8 cellular contexts compared by ENCODE assay signal in the genomic region with DNA sequence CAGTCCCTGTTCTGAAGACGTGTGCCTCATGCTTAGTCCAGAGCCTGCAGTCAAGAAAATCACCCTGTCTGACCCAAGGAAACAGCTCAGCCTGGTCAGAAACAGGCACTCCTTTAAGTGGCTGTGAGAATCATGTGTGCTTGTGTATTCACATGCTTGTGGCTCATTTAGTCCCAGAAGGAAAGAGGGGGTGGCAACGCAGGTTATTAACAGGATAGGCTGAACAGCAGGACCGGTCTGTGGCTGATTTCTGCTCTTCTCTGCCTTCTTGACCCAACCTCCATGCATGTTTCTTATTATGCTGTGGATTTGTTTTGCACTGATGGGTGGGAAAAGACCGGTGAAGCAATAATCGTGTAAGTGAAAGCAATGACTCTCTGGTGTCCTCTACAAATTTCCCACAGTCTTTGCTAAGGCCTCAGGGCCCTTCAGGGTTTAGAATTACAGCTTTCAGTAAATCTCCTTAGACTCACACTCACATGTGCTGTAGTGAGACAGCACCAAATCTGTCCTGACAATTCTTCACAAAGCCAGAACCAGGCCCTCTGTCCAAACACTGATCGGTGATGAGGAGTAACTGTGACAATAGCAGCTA.
DNase-seq lines count a peak whose midpoint lies in the region; ATAC-seq and TF ChIP-seq lines count a peak whose summit lies in the region.

No MANE protein-coding gene starts in this region.

- CTCF ChIA-PET in HEK293T (lab: Yijun Ruan, JAX) = no interaction called here

- peak overlapping the region; percentile 64 for H3K27ac Mint-ChIP-seq in neural crest cell (ENCODE audit: unreplicated experiment)

- H3K4me1 Mint-ChIP-seq in neural crest cell = peaks cover 26% of the 10 kb centered on the region

- H3K9me3 Mint-ChIP-seq in neural crest cell = no peaks in the 10 kb centered on the region

- H3K4me3 Mint-ChIP-seq in neural crest cell = no peak overlapping the region

- peak; percentile 35 for ATAC-seq in HG02759 (IDR thresholded peaks at IDR 0.05; ENCODE audit: unreplicated experiment)

- DNase-seq in DMS53 treated with DMSO at 0.1 percent for 48 hours (lab: John Stamatoyannopoulos, UW; ENCODE audit: unreplicated experiment) = peak; percentile 69
- peak; percentile 42 for DNase-seq in amniotic stem cell (lab: John Stamatoyannopoulos, UW)
- no peak for DNase-seq in neural crest cell (ENCODE audit: low read depth, low spot score)
- no peak for DNase-seq in HEK293T (ENCODE audit: extremely low spot score)
- no peak for DNase-seq in stimulated activated CD4-positive, alpha-beta T cell treated with anti-CD3 and anti-CD28 coated beads, Interleukin-2, amount 100 ng/mL, for 48 hours
- DNase-seq in pons (ENCODE audit: low spot score) = no peak
- DNase-seq in T1000 (lab: John Stamatoyannopoulos, UW) = no peak

- H3K27me3 Mint-ChIP-seq in neural crest cell (ENCODE audit: low read depth) = no peaks in the 10 kb centered on the region

- no peak for TF ChIP-seq CTCF in neural crest cell (conservative IDR thresholded peaks at IDR 0.05)

- H3K36me3 Mint-ChIP-seq in neural crest cell (ENCODE audit: low read depth) = no peaks in the 10 kb centered on the region

- POLR2A ChIA-PET in HEK293T (lab: Yijun Ruan, JAX) = no interaction called here

TF ChIP-seq in HEK293T, 16 proteins besides CTCF, POLR2A, EP300 and RAD21:
- no peak for TF ChIP-seq ARNT (IDR thresholded peaks at IDR 0.05)
- no peak for TF ChIP-seq SUZ12 (IDR thresholded peaks at IDR 0.05)
- TF ChIP-seq NFRKB (IDR thresholded peaks at IDR 0.05) = no peak
- TF ChIP-seq L3MBTL2 (conservative IDR thresholded peaks at IDR 0.05) = no peak
- TF ChIP-seq FOXK2 (IDR thresholded peaks at IDR 0.05) = no peak
- no peak for TF ChIP-seq TARDBP (IDR thresholded peaks at IDR 0.05)
- no peak for TF ChIP-seq ZNF384 (IDR thresholded peaks at IDR 0.05)
- TF ChIP-seq SP1 (IDR thresholded peaks at IDR 0.05) = no peak
- TF ChIP-seq HDGF (IDR thresholded peaks at IDR 0.05; ENCODE audit: borderline replicate concordance) = no peak
- TF ChIP-seq ELF4 (IDR thresholded peaks at IDR 0.05) = no peak

Comparison
In these comparisons a context has a peak if more than half of its experiments do, and no peak if none do; other contexts are left out.
1. DNase-seq: peak in DMS53 treated with DMSO at 0.1 percent for 48 hours (single experiment) and amniotic stem cell (single experiment); none in neural crest cell (single experiment), HEK293T (single experiment), stimulated activated CD4-positive, alpha-beta T cell treated with anti-CD3 and anti-CD28 coated beads, Interleukin-2, amount 100 ng/mL, for 48 hours (0 of 2), pons (single experiment) and T1000 (single experiment).